19 cellular contexts compared by ENCODE assay signal in the genomic region with DNA sequence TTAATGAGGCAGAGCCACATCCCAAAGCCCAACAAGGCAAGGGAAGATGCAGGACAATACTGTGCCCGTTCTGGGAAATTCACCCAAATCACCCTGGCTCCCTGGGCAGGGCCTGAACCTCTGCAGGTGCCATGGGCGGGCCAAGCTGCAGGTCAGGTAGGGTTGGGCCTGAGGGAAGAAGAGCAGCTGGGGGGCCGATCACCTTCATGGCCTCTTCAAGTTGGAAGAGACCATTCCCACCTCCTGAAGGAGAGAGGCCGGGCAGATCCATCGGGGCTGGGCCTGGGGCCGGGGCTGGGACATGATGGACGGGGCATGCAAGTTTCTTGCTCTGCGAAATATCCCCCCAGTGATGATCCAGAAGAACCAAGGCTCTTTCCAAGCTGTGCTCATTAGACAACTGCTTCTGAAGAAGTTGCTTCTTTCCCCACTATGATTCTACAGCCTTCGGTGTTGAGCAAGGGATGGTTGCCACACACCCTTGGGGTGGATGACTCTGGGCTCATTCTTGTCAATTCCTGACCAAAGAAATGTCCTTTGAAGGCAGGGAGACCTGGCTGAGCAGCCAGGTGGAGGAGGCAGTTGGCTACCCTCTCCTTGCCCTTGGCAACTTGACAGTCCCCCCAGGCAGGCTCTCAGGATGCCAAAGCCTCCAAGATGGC. TPM values are rescaled to one million over a fixed set of nuclear protein-coding genes. Genes with fewer than 3 reads are reported as not detected.
A peak's percentile ranks its signal among the peaks of the same experiment; 100 is the strongest.
DNase-seq lines count a peak whose midpoint lies in the region; ATAC-seq and TF ChIP-seq lines count a peak whose summit lies in the region.
"Had no signal": no experiment of that assay in that cellular context is flagged by ENCODE, and none has a peak within 500 bp of the region (broad histone marks: within the 10 kb centered on the region; RNA-seq: fewer than 3 reads in every experiment).

No MANE protein-coding gene starts in this region.

- H3K4me1 ChIP-seq in right lobe of liver (peaks cover 0 to 33% (median 11%) of the 10 kb centered on the region in 4 donors), uterus (peaks cover 0 to 4% of the 10 kb centered on the region in 2 donors), esophagus muscularis mucosa (peaks cover 37 to 85% (median 69%) of the 10 kb centered on the region in 4 donors)

- TF ChIP-seq CTCF in right lobe of liver (IDR thresholded peaks at IDR 0.05): no peak
- TF ChIP-seq CTCF in uterus (IDR thresholded peaks at IDR 0.05): no peak
- TF ChIP-seq CTCF in esophagus muscularis mucosa (IDR thresholded peaks at IDR 0.05): no peak

- H3K27me3 ChIP-seq in right lobe of liver (no peaks in the 10 kb centered on the region), uterus (no peaks in the 10 kb centered on the region), esophagus muscularis mucosa (no peaks in the 10 kb centered on the region)

- no peak overlapping the region for H3K27ac Mint-ChIP-seq in activated naive CD4-positive, alpha-beta T cell treated with anti-CD3 and anti-CD28 coated beads for 36 hours

- TF ChIP-seq POLR2A in right lobe of liver (IDR thresholded peaks at IDR 0.05) (no peak), uterus (IDR thresholded peaks at IDR 0.05) (no peak), esophagus muscularis mucosa (IDR thresholded peaks at IDR 0.05; ENCODE audit: low read depth) (no peak)

- ATAC-seq in Right ventricle myocardium superior (ENCODE audit: poor library complexity) (no peak), left cardiac atrium (no peak), right lobe of liver (no peak)
- ATAC-seq: lower lobe of right lung had no signal

- H3K36me3 ChIP-seq in right lobe of liver: peaks cover 0 to 2% (median 0%) of the 10 kb centered on the region in 4 donors
- no peaks in the 10 kb centered on the region for H3K36me3 ChIP-seq in uterus
- peaks cover 0 to 30% (median 7%) of the 10 kb centered on the region in 4 donors for H3K36me3 ChIP-seq in esophagus muscularis mucosa
- H3K36me3 ChIP-seq: lower lobe of right lung had no signal

- no peaks in the 10 kb centered on the region for H3K9me3 Mint-ChIP-seq in activated naive CD4-positive, alpha-beta T cell treated with anti-CD3 and anti-CD28 coated beads for 36 hours

- WGBS in right lobe of liver (ENCODE audit: insufficient coverage, low coverage, low lambda C conversion rate, missing lambda C conversion rate): no CpG with 5 or more reads among the region's 9 CpGs
- WGBS in esophagus muscularis mucosa: 94% methylated on average over 7 of the region's 9 CpGs

- peaks cover 2% of the 10 kb centered on the region for H3K36me3 Mint-ChIP-seq in activated naive CD4-positive, alpha-beta T cell treated with anti-CD3 and anti-CD28 coated beads for 36 hours (ENCODE audit: low read depth)

- H3K27me3 Mint-ChIP-seq in activated naive CD4-positive, alpha-beta T cell treated with anti-CD3 and anti-CD28 coated beads for 36 hours (ENCODE audit: low read depth): no peaks in the 10 kb centered on the region

- H3K9me3 ChIP-seq in right lobe of liver (no peaks in the 10 kb centered on the region), uterus (no peaks in the 10 kb centered on the region), esophagus muscularis mucosa (no peaks in the 10 kb centered on the region)
- H3K9me3 ChIP-seq: HAP-1, lower lobe of right lung had no signal

- H3K27ac ChIP-seq in right lobe of liver (no peak overlapping the region), uterus (no peak overlapping the region), esophagus muscularis mucosa (replicated peaks in 1 of 4) (no peak overlapping the region)
- H3K27ac ChIP-seq: lower lobe of right lung, SK-N-MC had no signal

- TF ChIP-seq EP300 in esophagus muscularis mucosa (IDR thresholded peaks at IDR 0.05): no peak

- CTCF ChIA-PET in activated naive CD4-positive, alpha-beta T cell treated with anti-CD3 and anti-CD28 coated beads for 36 hours (lab: Charles Lee): interaction anchor here (0.5 kb wide), 1 partner anchor 29 kb away, joined by 3 read pairs; no protein-coding TSS in a partner anchor

- peaks cover 12% of the 10 kb centered on the region for H3K4me1 Mint-ChIP-seq in activated naive CD4-positive, alpha-beta T cell treated with anti-CD3 and anti-CD28 coated beads for 36 hours (ENCODE audit: low read depth)

- in situ Hi-C loops in T47D (cut with HindIII; ENCODE audit: low pct_unique_long_range_greater_than_20kb, low sequenced_read_pairs): no loop called here

- DNase-seq in Right ventricle myocardium superior (peak; percentile 37), left cardiac atrium (no peak), T47D (ENCODE audit: low read depth in 1 of 2, low spot score in 1 of 2) (peak; percentile 38 to 65), right lobe of liver (peak in 2 of 3 donors; percentile 39 to 47), uterus (peak; percentile 9 to 22), NCI-H226 (no peak), esophagus muscularis mucosa (ENCODE audit: extremely low spot score) (no peak)
- no peak for DNase-seq in activated naive CD4-positive, alpha-beta T cell treated with anti-CD3 and anti-CD28 coated beads for 36 hours
- DNase-seq: activated CD4-positive, alpha-beta T cell treated with anti-CD3 and anti-CD28 coated beads for 4 hours; activated naive CD4-positive, alpha-beta T cell; anterior cingulate cortex; cerebellar nuclear complex; lower lobe of right lung; NCI-H1436 treated with DMSO at 0.1 percent for 48 hours; NCI-H2171 treated with DMSO at 0.1 percent for 48 hours; stimulated activated CD4-positive, alpha-beta T cell treated with anti-CD3 and anti-CD28 coated beads, Interleukin-2, amount 100 ng/mL, for 24 hours; T-helper 9 cell had no signal

- H3K4me3 ChIP-seq in right lobe of liver: no peak overlapping the region
- no peak overlapping the region for H3K4me3 ChIP-seq in uterus
- no peak overlapping the region for H3K4me3 ChIP-seq in esophagus muscularis mucosa
- H3K4me3 ChIP-seq: HAP-1, lower lobe of right lung, SK-N-MC had no signal

- intact Hi-C loops in Right ventricle myocardium superior (cut with DNase I): no loop called here
- intact Hi-C loops in left cardiac atrium (cut with DNase I): no loop called here
- intact Hi-C loops in right lobe of liver (cut with DNase I): loop anchor here in 1 of 2 donors (10.0 kb wide), 1 partner anchor 78 kb away; no protein-coding TSS in a partner anchor
- intact Hi-C loops in uterus (cut with DNase I; ENCODE audit: low total_unique reads): no loop called here
- intact Hi-C loops in activated naive CD4-positive, alpha-beta T cell treated with anti-CD3 and anti-CD28 coated beads for 36 hours (cut with micrococcal nuclease): no loop called here
- intact Hi-C loops in esophagus muscularis mucosa (cut with DNase I): no loop called here

- no peak overlapping the region for H3K4me3 Mint-ChIP-seq in activated naive CD4-positive, alpha-beta T cell treated with anti-CD3 and anti-CD28 coated beads for 36 hours

RNA-seq across cellular contexts. Expression of a gene that starts 38.2 kb away (rescaled TPM):
- total RNA-seq in Right ventricle myocardium superior (4.1 TPM), left cardiac atrium (1 to 10 TPM; 5.9 to 7.3 TPM), right lobe of liver (10 to 100 TPM in 3 of 6 experiments, 1 to 10 TPM in 3; 5.8 to 21.7 (median 13.4) TPM), uterus (10 to 100 TPM in 2 of 4 donors, 1 to 10 TPM in 2; 6.2 to 19.5 (median 11.9) TPM), esophagus muscularis mucosa (10 to 100 TPM; 10.8 to 24.4 (median 12.0) TPM)
- total RNA-seq in activated naive CD4-positive, alpha-beta T cell treated with anti-CD3 and anti-CD28 coated beads for 36 hours: 1 to 10 TPM; 5.3 to 5.4 TPM

Comparison
In these comparisons a context has a peak if more than half of its experiments do, and no peak if none do; other contexts are left out.
1. DNase-seq: peak in Right ventricle myocardium superior (single experiment), T47D (2 of 2), right lobe of liver (2 of 3) and uterus (2 of 2); none in left cardiac atrium (single experiment), NCI-H226 (single experiment), activated naive CD4-positive, alpha-beta T cell treated with anti-CD3 and anti-CD28 coated beads for 36 hours (single experiment) and esophagus muscularis mucosa (single experiment).